In genomic region chr4:10098770-10099139, GRCh38 we compare ENCODE assay signal across 1 cellular context.
TF ChIP-seq lines count a peak whose summit lies in the region.

No MANE protein-coding gene starts in this region.

TF ChIP-seq in GM23338, 12 proteins besides CTCF, POLR2A, EP300 and RAD21 (continued from another document):
- TF ChIP-seq ZNF462 (CRISPR knock-in tag; IDR thresholded peaks at IDR 0.05): no peak
- TF ChIP-seq ZNF114 (CRISPR knock-in tag; IDR thresholded peaks at IDR 0.05): no peak
- TF ChIP-seq EZH2 (IDR thresholded peaks at IDR 0.05; ENCODE audit: low read depth, unreplicated experiment): no peak
- no peak for TF ChIP-seq NANOG (IDR thresholded peaks at IDR 0.05; ENCODE audit: borderline replicate concordance)
- no peak for TF ChIP-seq EZH2phosphoT487 (IDR thresholded peaks at IDR 0.05; ENCODE audit: unreplicated experiment)
- no peak for TF ChIP-seq POLR2AphosphoS5 (IDR thresholded peaks at IDR 0.05; ENCODE audit: low read depth)
- TF ChIP-seq ZNF331 (CRISPR knock-in tag; IDR thresholded peaks at IDR 0.05; ENCODE audit: low read depth): no peak
